1 cellular context compared by ENCODE assay signal in the genomic region with DNA sequence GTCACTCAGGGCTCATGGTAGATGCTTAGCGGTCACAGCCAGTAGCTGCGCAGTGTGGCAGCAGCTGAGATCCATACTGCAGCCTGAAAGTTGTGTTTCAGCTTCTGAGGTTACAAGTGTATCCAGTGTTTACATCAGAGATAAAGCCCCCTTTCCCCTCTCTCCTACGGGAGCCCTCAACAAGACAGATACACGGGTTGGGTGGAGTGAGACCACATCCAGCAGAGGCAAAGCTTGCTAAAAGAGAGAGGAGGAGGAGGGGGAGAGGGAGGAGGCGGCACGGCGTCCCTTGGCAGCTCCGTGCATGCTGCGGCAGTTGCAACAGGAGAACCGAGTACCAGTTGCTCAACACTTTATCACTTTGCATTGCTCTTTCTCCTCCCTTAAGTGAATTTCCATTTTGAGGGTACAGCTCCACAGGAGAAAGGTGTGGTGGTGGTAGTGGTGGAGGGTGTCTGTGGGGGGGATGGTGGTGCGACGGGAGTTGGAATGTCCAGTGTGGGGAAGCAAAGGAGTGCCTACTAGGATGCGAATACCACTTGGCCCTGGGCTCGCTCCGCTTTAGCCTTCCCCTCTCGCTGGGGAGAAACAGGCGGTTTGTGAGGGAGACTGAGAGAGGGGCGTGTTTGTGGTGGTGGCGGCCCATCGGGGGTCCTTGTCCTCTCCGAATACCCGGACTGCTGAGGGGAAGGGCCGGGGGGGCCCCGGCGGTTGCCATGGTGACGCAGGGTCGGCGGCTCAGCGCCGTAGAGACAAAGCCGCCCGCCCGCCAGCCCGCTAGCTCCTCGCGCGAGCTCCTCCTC.
A peak's percentile ranks its signal among the peaks of the same experiment; 100 is the strongest.
TF ChIP-seq lines count a peak whose summit lies in the region.

No MANE protein-coding gene starts in this region.

TF ChIP-seq in K562, 482 proteins besides CTCF, POLR2A, EP300 and RAD21 (continued from another document and continues in another):
- TF ChIP-seq ZBTB8A (IDR thresholded peaks at IDR 0.05; ENCODE audit: partially characterized antibody) (no peak), SIX5 (IDR thresholded peaks at IDR 0.05; ENCODE audit: borderline replicate concordance in 1 of 2, insufficient read depth in 1 of 2, low read depth in 1 of 2, low read length in 2 of 2) (no peak), ZBTB17 (CRISPR knock-in tag; IDR thresholded peaks at IDR 0.05) (no peak), GABPA (tag; conservative IDR thresholded peaks at IDR 0.05; ENCODE audit: low read depth) (no peak), RBM34 (IDR thresholded peaks at IDR 0.05; ENCODE audit: borderline replicate concordance, insufficient read depth, low read length) (no peak), MTF1 (CRISPR knock-in tag; IDR thresholded peaks at IDR 0.05; ENCODE audit: borderline replicate concordance) (no peak), SNRNP70 (optimal IDR thresholded peaks at IDR 0.05; ENCODE audit: low read depth, low read length) (no peak), ZNF316 (IDR thresholded peaks at IDR 0.05) (no peak), HDAC8 (tag; IDR thresholded peaks at IDR 0.05) (no peak), CBX3 (IDR thresholded peaks at IDR 0.05; ENCODE audit: borderline replicate concordance in 1 of 2, low read length in 2 of 2) (no peak), GMEB1 (CRISPR knock-in tag; IDR thresholded peaks at IDR 0.05) (no peak), KDM2B (CRISPR knock-in tag; IDR thresholded peaks at IDR 0.05) (no peak), POLR2G (IDR thresholded peaks at IDR 0.05; ENCODE audit: low read depth, low read length) (no peak), ZC3H11A (IDR thresholded peaks at IDR 0.05; ENCODE audit: low read depth, low read length) (no peak), SMARCA5 (IDR thresholded peaks at IDR 0.05) (no peak; the same call in none of the 2 replicates), SIN3B (IDR thresholded peaks at IDR 0.05; ENCODE audit: low read depth) (no peak), TEAD1 (CRISPR knock-in tag; IDR thresholded peaks at IDR 0.05) (no peak), ZNF280B (CRISPR knock-in tag; IDR thresholded peaks at IDR 0.05) (no peak), ILK (tag; IDR thresholded peaks at IDR 0.05; ENCODE audit: borderline replicate concordance, low read depth) (no peak), ZNF224 (CRISPR knock-in tag; IDR thresholded peaks at IDR 0.05) (no peak), MTA1 (IDR thresholded peaks at IDR 0.05; ENCODE audit: borderline replicate concordance) (0 out of 2 replicates have a peak, but pooled peaks have one; percentile 35), EZH2 (IDR thresholded peaks at IDR 0.05; ENCODE audit: borderline replicate concordance, low read depth, low read length) (no peak), DDX20 (tag; IDR thresholded peaks at IDR 0.05; ENCODE audit: low read depth) (no peak), RBFOX2 (IDR thresholded peaks at IDR 0.05; ENCODE audit: low read depth, low read length) (peak; percentile 73), HMGN3 (IDR thresholded peaks at IDR 0.05; ENCODE audit: borderline replicate concordance, extremely low read depth, insufficient read length, low read depth, low read length) (no peak)
- TF ChIP-seq, protein P1, sequence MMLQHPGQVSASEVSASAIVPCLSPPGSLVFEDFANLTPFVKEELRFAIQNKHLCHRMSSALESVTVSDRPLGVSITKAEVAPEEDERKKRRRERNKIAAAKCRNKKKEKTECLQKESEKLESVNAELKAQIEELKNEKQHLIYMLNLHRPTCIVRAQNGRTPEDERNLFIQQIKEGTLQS (IDR thresholded peaks at IDR 0.05) = peak; percentile 67
- TF ChIP-seq, protein P1 (CRISPR knock-in tag; conservative IDR thresholded peaks at IDR 0.05) = 0 out of 2 replicates have a peak, but pooled peaks have one; percentile 31
- TF ChIP-seq, protein P2, sequence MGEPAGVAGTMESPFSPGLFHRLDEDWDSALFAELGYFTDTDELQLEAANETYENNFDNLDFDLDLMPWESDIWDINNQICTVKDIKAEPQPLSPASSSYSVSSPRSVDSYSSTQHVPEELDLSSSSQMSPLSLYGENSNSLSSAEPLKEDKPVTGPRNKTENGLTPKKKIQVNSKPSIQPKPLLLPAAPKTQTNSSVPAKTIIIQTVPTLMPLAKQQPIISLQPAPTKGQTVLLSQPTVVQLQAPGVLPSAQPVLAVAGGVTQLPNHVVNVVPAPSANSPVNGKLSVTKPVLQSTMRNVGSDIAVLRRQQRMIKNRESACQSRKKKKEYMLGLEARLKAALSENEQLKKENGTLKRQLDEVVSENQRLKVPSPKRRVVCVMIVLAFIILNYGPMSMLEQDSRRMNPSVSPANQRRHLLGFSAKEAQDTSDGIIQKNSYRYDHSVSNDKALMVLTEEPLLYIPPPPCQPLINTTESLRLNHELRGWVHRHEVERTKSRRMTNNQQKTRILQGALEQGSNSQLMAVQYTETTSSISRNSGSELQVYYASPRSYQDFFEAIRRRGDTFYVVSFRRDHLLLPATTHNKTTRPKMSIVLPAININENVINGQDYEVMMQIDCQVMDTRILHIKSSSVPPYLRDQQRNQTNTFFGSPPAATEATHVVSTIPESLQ (CRISPR knock-in tag; IDR thresholded peaks at IDR 0.05) = no peak
- TF ChIP-seq, protein P3, sequence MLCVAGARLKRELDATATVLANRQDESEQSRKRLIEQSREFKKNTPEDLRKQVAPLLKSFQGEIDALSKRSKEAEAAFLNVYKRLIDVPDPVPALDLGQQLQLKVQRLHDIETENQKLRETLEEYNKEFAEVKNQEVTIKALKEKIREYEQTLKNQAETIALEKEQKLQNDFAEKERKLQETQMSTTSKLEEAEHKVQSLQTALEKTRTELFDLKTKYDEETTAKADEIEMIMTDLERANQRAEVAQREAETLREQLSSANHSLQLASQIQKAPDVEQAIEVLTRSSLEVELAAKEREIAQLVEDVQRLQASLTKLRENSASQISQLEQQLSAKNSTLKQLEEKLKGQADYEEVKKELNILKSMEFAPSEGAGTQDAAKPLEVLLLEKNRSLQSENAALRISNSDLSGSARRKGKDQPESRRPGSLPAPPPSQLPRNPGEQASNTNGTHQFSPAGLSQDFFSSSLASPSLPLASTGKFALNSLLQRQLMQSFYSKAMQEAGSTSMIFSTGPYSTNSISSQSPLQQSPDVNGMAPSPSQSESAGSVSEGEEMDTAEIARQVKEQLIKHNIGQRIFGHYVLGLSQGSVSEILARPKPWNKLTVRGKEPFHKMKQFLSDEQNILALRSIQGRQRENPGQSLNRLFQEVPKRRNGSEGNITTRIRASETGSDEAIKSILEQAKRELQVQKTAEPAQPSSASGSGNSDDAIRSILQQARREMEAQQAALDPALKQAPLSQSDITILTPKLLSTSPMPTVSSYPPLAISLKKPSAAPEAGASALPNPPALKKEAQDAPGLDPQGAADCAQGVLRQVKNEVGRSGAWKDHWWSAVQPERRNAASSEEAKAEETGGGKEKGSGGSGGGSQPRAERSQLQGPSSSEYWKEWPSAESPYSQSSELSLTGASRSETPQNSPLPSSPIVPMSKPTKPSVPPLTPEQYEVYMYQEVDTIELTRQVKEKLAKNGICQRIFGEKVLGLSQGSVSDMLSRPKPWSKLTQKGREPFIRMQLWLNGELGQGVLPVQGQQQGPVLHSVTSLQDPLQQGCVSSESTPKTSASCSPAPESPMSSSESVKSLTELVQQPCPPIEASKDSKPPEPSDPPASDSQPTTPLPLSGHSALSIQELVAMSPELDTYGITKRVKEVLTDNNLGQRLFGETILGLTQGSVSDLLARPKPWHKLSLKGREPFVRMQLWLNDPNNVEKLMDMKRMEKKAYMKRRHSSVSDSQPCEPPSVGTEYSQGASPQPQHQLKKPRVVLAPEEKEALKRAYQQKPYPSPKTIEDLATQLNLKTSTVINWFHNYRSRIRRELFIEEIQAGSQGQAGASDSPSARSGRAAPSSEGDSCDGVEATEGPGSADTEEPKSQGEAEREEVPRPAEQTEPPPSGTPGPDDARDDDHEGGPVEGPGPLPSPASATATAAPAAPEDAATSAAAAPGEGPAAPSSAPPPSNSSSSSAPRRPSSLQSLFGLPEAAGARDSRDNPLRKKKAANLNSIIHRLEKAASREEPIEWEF (CRISPR knock-in tag; IDR thresholded peaks at IDR 0.05) = no peak
- TF ChIP-seq, protein P4, sequence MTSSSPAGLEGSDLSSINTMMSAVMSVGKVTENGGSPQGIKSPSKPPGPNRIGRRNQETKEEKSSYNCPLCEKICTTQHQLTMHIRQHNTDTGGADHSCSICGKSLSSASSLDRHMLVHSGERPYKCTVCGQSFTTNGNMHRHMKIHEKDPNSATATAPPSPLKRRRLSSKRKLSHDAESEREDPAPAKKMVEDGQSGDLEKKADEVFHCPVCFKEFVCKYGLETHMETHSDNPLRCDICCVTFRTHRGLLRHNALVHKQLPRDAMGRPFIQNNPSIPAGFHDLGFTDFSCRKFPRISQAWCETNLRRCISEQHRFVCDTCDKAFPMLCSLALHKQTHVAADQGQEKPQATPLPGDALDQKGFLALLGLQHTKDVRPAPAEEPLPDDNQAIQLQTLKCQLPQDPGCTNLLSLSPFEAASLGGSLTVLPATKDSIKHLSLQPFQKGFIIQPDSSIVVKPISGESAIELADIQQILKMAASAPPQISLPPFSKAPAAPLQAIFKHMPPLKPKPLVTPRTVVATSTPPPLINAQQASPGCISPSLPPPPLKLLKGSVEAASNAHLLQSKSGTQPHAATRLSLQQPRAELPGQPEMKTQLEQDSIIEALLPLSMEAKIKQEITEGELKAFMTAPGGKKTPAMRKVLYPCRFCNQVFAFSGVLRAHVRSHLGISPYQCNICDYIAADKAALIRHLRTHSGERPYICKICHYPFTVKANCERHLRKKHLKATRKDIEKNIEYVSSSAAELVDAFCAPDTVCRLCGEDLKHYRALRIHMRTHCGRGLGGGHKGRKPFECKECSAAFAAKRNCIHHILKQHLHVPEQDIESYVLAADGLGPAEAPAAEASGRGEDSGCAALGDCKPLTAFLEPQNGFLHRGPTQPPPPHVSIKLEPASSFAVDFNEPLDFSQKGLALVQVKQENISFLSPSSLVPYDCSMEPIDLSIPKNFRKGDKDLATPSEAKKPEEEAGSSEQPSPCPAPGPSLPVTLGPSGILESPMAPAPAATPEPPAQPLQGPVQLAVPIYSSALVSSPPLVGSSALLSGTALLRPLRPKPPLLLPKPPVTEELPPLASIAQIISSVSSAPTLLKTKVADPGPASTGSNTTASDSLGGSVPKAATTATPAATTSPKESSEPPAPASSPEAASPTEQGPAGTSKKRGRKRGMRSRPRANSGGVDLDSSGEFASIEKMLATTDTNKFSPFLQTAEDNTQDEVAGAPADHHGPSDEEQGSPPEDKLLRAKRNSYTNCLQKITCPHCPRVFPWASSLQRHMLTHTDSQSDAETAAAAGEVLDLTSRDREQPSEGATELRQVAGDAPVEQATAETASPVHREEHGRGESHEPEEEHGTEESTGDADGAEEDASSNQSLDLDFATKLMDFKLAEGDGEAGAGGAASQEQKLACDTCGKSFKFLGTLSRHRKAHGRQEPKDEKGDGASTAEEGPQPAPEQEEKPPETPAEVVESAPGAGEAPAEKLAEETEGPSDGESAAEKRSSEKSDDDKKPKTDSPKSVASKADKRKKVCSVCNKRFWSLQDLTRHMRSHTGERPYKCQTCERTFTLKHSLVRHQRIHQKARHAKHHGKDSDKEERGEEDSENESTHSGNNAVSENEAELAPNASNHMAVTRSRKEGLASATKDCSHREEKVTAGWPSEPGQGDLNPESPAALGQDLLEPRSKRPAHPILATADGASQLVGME (CRISPR knock-in tag; IDR thresholded peaks at IDR 0.05) = no peak
- TF ChIP-seq, protein P5, sequence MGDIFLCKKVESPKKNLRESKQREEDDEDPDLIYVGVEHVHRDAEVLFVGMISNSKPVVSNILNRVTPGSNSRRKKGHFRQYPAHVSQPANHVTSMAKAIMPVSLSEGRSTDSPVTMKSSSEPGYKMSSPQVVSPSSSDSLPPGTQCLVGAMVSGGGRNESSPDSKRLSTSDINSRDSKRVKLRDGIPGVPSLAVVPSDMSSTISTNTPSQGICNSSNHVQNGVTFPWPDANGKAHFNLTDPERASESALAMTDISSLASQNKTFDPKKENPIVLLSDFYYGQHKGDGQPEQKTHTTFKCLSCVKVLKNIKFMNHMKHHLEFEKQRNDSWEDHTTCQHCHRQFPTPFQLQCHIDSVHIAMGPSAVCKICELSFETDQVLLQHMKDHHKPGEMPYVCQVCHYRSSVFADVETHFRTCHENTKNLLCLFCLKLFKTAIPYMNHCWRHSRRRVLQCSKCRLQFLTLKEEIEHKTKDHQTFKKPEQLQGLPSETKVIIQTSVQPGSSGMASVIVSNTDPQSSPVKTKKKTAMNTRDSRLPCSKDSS (IDR thresholded peaks at IDR 0.05; ENCODE audit: low read depth, partially characterized antibody) = no peak
